1 cellular context compared by ENCODE assay signal in genomic region chr1:26035203-26035958, GRCh38.
TF ChIP-seq lines count a peak whose summit lies in the region.

No MANE protein-coding gene starts in this region.

TF ChIP-seq in K562, 482 proteins besides CTCF, POLR2A, EP300 and RAD21 (continued from another document and continues in another):
- TF ChIP-seq, protein P1, sequence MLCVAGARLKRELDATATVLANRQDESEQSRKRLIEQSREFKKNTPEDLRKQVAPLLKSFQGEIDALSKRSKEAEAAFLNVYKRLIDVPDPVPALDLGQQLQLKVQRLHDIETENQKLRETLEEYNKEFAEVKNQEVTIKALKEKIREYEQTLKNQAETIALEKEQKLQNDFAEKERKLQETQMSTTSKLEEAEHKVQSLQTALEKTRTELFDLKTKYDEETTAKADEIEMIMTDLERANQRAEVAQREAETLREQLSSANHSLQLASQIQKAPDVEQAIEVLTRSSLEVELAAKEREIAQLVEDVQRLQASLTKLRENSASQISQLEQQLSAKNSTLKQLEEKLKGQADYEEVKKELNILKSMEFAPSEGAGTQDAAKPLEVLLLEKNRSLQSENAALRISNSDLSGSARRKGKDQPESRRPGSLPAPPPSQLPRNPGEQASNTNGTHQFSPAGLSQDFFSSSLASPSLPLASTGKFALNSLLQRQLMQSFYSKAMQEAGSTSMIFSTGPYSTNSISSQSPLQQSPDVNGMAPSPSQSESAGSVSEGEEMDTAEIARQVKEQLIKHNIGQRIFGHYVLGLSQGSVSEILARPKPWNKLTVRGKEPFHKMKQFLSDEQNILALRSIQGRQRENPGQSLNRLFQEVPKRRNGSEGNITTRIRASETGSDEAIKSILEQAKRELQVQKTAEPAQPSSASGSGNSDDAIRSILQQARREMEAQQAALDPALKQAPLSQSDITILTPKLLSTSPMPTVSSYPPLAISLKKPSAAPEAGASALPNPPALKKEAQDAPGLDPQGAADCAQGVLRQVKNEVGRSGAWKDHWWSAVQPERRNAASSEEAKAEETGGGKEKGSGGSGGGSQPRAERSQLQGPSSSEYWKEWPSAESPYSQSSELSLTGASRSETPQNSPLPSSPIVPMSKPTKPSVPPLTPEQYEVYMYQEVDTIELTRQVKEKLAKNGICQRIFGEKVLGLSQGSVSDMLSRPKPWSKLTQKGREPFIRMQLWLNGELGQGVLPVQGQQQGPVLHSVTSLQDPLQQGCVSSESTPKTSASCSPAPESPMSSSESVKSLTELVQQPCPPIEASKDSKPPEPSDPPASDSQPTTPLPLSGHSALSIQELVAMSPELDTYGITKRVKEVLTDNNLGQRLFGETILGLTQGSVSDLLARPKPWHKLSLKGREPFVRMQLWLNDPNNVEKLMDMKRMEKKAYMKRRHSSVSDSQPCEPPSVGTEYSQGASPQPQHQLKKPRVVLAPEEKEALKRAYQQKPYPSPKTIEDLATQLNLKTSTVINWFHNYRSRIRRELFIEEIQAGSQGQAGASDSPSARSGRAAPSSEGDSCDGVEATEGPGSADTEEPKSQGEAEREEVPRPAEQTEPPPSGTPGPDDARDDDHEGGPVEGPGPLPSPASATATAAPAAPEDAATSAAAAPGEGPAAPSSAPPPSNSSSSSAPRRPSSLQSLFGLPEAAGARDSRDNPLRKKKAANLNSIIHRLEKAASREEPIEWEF (CRISPR knock-in tag; IDR thresholded peaks at IDR 0.05) = no peak
- TF ChIP-seq FOXK2 (conservative IDR thresholded peaks at IDR 0.05 in 1 of 2, IDR thresholded peaks at IDR 0.05 in 1 of 2; ENCODE audit: low read depth in 2 of 2) (peak; percentile 53 to 67; a peak in 3 of 4 replicates), RB1 (IDR thresholded peaks at IDR 0.05; ENCODE audit: low read depth) (peak; percentile 76; the same call in 1 of the 2 replicates), ZNF124 (CRISPR knock-in tag; IDR thresholded peaks at IDR 0.05) (peak; percentile 82; the same call in 1 of the 2 replicates), TFAP4 (CRISPR knock-in tag; IDR thresholded peaks at IDR 0.05; ENCODE audit: borderline replicate concordance) (0 out of 2 replicates have a peak, but pooled peaks have one; percentile 43), GTF2B (IDR thresholded peaks at IDR 0.05; ENCODE audit: extremely low read depth, insufficient read length) (no peak), SRSF3 (IDR thresholded peaks at IDR 0.05; ENCODE audit: insufficient read depth, low read length) (no peak), ZNF655 (CRISPR knock-in tag; IDR thresholded peaks at IDR 0.05) (no peak), ZC3H11A (IDR thresholded peaks at IDR 0.05; ENCODE audit: low read depth, low read length) (no peak), GTF2A2 (tag; IDR thresholded peaks at IDR 0.05) (no peak), STAT6 (CRISPR knock-in tag; IDR thresholded peaks at IDR 0.05) (peak; percentile 76; the same call in 1 of the 2 replicates), ELK3 (CRISPR knock-in tag; IDR thresholded peaks at IDR 0.05) (no peak), MCM7 (IDR thresholded peaks at IDR 0.05) (no peak), REST (CRISPR knock-in tag; IDR thresholded peaks at IDR 0.05; ENCODE audit: low read depth) (peak; percentile 76; the same call in 1 of the 2 replicates), DPF2 (IDR thresholded peaks at IDR 0.05) (0 out of 2 replicates have a peak, but pooled peaks have one; percentile 43), NFRKB (IDR thresholded peaks at IDR 0.05; ENCODE audit: low read depth) (peak; percentile 96), MXI1 (IDR thresholded peaks at IDR 0.05; ENCODE audit: low read depth, low read length) (no peak), SP2 (IDR thresholded peaks at IDR 0.05; ENCODE audit: extremely low read depth, low read depth, low read length, poor library complexity, severe bottlenecking) (no peak), ZNF583 (CRISPR knock-in tag; IDR thresholded peaks at IDR 0.05) (no peak), FIP1L1 (IDR thresholded peaks at IDR 0.05; ENCODE audit: low read depth, low read length, poor library complexity, severe bottlenecking) (peak; percentile 36), ZNF589 (CRISPR knock-in tag; IDR thresholded peaks at IDR 0.05; ENCODE audit: low read depth) (no peak; the same call in 1 of the 2 replicates), HCFC1 (IDR thresholded peaks at IDR 0.05; ENCODE audit: low read depth, low read length) (no peak), ATF1 (CRISPR knock-in tag; IDR thresholded peaks at IDR 0.05) (no peak), ATF1 (tag; IDR thresholded peaks at IDR 0.05) (peak; percentile 91), ZNF639 (CRISPR knock-in tag; conservative IDR thresholded peaks at IDR 0.05 in 1 of 2, IDR thresholded peaks at IDR 0.05 in 1 of 2) (no peak), ZBED1 (IDR thresholded peaks at IDR 0.05) (no peak; the same call in 1 of the 2 replicates), ZBTB1 (CRISPR knock-in tag; IDR thresholded peaks at IDR 0.05; ENCODE audit: borderline replicate concordance, low read depth) (peak; percentile 13; the same call in 1 of the 2 replicates), RREB1 (CRISPR knock-in tag; IDR thresholded peaks at IDR 0.05) (peak; percentile 71; the same call in 1 of the 2 replicates)
- TF ChIP-seq, protein P2, sequence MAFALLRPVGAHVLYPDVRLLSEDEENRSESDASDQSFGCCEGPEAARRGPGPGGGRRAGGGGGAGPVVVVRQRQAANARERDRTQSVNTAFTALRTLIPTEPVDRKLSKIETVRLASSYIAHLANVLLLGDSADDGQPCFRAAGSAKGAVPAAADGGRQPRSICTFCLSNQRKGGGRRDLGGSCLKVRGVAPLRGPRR (CRISPR knock-in tag; IDR thresholded peaks at IDR 0.05) = no peak
